Comparison of ENCODE assay signal across 19 cellular contexts in genomic region chr2:74138952-74139323, GRCh38. TPM values are rescaled to one million over a fixed set of nuclear protein-coding genes. Genes with fewer than 3 reads are reported as not detected.
DNase-seq lines count a peak whose midpoint lies in the region; ATAC-seq and TF ChIP-seq lines count a peak whose summit lies in the region.
"Had no signal": no experiment of that assay in that cellular context is flagged by ENCODE, and none has a peak within 500 bp of the region (broad histone marks: within the 10 kb centered on the region; RNA-seq: fewer than 3 reads in every experiment).

No MANE protein-coding gene starts in this region.

- POLR2A ChIA-PET in PC-3 (lab: Charles Lee; ENCODE audit: unreplicated experiment): no interaction called here

- TF ChIP-seq CTCF in cardiac muscle cell (IDR thresholded peaks at IDR 0.05; ENCODE audit: low read depth, low read length): peak; percentile 21
- TF ChIP-seq CTCF in PC-3 (conservative IDR thresholded peaks at IDR 0.05; ENCODE audit: low read depth, low read length): peak; percentile 30; the same call in 1 of the 2 replicates
- TF ChIP-seq CTCF in fibroblast of mammary gland (conservative IDR thresholded peaks at IDR 0.05; ENCODE audit: control insufficient read depth, insufficient read depth, low read depth, low read length): peak; percentile 17
- peak; percentile 45 for TF ChIP-seq CTCF in type B pancreatic cell (conservative IDR thresholded peaks at IDR 0.05)

- H3K4me3 ChIP-seq in cardiac muscle cell: no peak overlapping the region
- H3K4me3 ChIP-seq in PC-3 (ENCODE audit: low read length): no peak overlapping the region
- H3K4me3 ChIP-seq in fibroblast of mammary gland (ENCODE audit: control insufficient read depth, low read depth, low read length): no peak overlapping the region
- H3K4me3 ChIP-seq: tibial artery had no signal

- H3K9me3 ChIP-seq in cardiac muscle cell (ENCODE audit: low read depth) (no peaks in the 10 kb centered on the region), PC-3 (ENCODE audit: low read length) (no peaks in the 10 kb centered on the region)
- H3K9me3 ChIP-seq: neutrophil, tibial artery had no signal

- H3K4me1 ChIP-seq in cardiac muscle cell (ENCODE audit: low read depth) (no peaks in the 10 kb centered on the region), PC-3 (ENCODE audit: insufficient read depth, low read length) (no peaks in the 10 kb centered on the region)
- H3K4me1 ChIP-seq: tibial artery had no signal

- H3K9me3 Mint-ChIP-seq in type B pancreatic cell: no peaks in the 10 kb centered on the region
- no peaks in the 10 kb centered on the region for H3K9me3 Mint-ChIP-seq in activated T-helper 2 cell treated with anti-CD3 and anti-CD28 coated beads, Interferon-gamma antibody, Interleukin-2, Interleukin-4, amounts not matched to agents 10 μg/mL and 5 μg/mL and 100 μg/mL, durations not matched to agents 14 hours and 24 hours and 36 hours
- H3K9me3 Mint-ChIP-seq: IgD-negative memory B cell, immature natural killer cell had no signal

- H3F3A ChIP-seq in PC-3 (ENCODE audit: low read length, unreplicated experiment): no peaks in the 10 kb centered on the region

- ATAC-seq in PC-3: no peak
- no peak for ATAC-seq in stimulated activated naive CD8-positive, alpha-beta T cell treated with anti-CD3 and anti-CD28 coated beads, Interleukin-15, Interleukin-2, amounts not matched to agents 100 U/mL and 50 U/mL, for 24 hours
- no peak for ATAC-seq in GM21528 (IDR thresholded peaks at IDR 0.05; ENCODE audit: low FRiP score, unreplicated experiment)

- no peaks in the 10 kb centered on the region for H3K9me2 ChIP-seq in PC-3 (replicated peaks; ENCODE audit: low read length)

- BruUV-seq in PC-3 (replicated peaks; lab: Mats Ljungman, UMichigan): no TSS peak

- CTCF ChIA-PET in PC-3 (lab: Charles Lee): no interaction called here

- no peak overlapping the region for H3K27ac Mint-ChIP-seq in type B pancreatic cell
- no peak overlapping the region for H3K27ac Mint-ChIP-seq in activated T-helper 2 cell treated with anti-CD3 and anti-CD28 coated beads, Interferon-gamma antibody, Interleukin-2, Interleukin-4, amounts not matched to agents 10 μg/mL and 5 μg/mL and 100 μg/mL, durations not matched to agents 14 hours and 24 hours and 36 hours
- H3K27ac Mint-ChIP-seq: IgD-negative memory B cell, immature natural killer cell had no signal

- H3K27ac ChIP-seq in cardiac muscle cell: no peak overlapping the region
- H3K27ac ChIP-seq in PC-3 (ENCODE audit: low read length): no peak overlapping the region
- H3K27ac ChIP-seq: neutrophil, tibial artery had no signal

- H3K36me3 ChIP-seq in cardiac muscle cell (peaks cover 6% of the 10 kb centered on the region), PC-3 (ENCODE audit: low read depth, low read length) (peaks cover 11% of the 10 kb centered on the region; the same call in 1 of the 2 replicates)
- H3K36me3 ChIP-seq: neutrophil had no signal

- intact Hi-C loops in cardiac septum (cut with DNase I): no loop called here
- intact Hi-C loops in PC-3 (cut with micrococcal nuclease): no loop called here
- intact Hi-C loops in activated T-helper 2 cell treated with anti-CD3 and anti-CD28 coated beads, Interferon-gamma antibody, Interleukin-2, Interleukin-4, amounts not matched to agents 10 μg/mL and 5 μg/mL and 100 μg/mL, durations not matched to agents 14 hours and 24 hours and 36 hours (cut with micrococcal nuclease): no loop called here

- no peak overlapping the region for H3K9ac ChIP-seq in PC-3 (ENCODE audit: low read length)

- H3K4me1 Mint-ChIP-seq in type B pancreatic cell (ENCODE audit: unreplicated experiment): no peaks in the 10 kb centered on the region
- H3K4me1 Mint-ChIP-seq in activated T-helper 2 cell treated with anti-CD3 and anti-CD28 coated beads, Interferon-gamma antibody, Interleukin-2, Interleukin-4, amounts not matched to agents 10 μg/mL and 5 μg/mL and 100 μg/mL, durations not matched to agents 14 hours and 24 hours and 36 hours (ENCODE audit: low read depth): peaks cover 5% of the 10 kb centered on the region
- H3K4me1 Mint-ChIP-seq: immature natural killer cell had no signal

- no peak for DNase-seq in cardiac muscle cell (ENCODE audit: low read depth in 1 of 2, low spot score in 1 of 2)
- no peak for DNase-seq in cardiac septum (ENCODE audit: low spot score)
- no peak for DNase-seq in PC-3
- no peak for DNase-seq in fibroblast of mammary gland (ENCODE audit: low read depth)
- no peak for DNase-seq in type B pancreatic cell (ENCODE audit: extremely low spot score, unreplicated experiment)
- no peak for DNase-seq in stimulated activated naive CD8-positive, alpha-beta T cell treated with anti-CD3 and anti-CD28 coated beads, Interleukin-15, Interleukin-2, amounts not matched to agents 100 U/mL and 50 U/mL, for 24 hours
- DNase-seq in activated T-helper 2 cell treated with anti-CD3 and anti-CD28 coated beads, Interferon-gamma antibody, Interleukin-2, Interleukin-4, amounts not matched to agents 10 μg/mL and 5 μg/mL and 100 μg/mL, durations not matched to agents 14 hours and 24 hours and 36 hours (ENCODE audit: low spot score): no peak
- DNase-seq: activated naive CD4-positive, alpha-beta T cell; effector CD8-positive, alpha-beta T cell; foreskin fibroblast; immature natural killer cell; mesenchymal stem cell; NCI-H1105; NCI-H345; stimulated activated CD4-positive, alpha-beta T cell treated with anti-CD3 and anti-CD28 coated beads, Interleukin-4, amount 100 ng/mL, for 4 hours; tibial artery had no signal

- H3K27me3 ChIP-seq in cardiac muscle cell (no peaks in the 10 kb centered on the region), PC-3 (ENCODE audit: low read length) (no peaks in the 10 kb centered on the region)
- H3K27me3 ChIP-seq: neutrophil, tibial artery had no signal

- no peaks in the 10 kb centered on the region for H4K20me1 ChIP-seq in PC-3 (ENCODE audit: low read length)

- H3K79me2 ChIP-seq in PC-3 (ENCODE audit: low read length): no peaks in the 10 kb centered on the region

- H2AFZ ChIP-seq in PC-3 (ENCODE audit: low read length): no peak overlapping the region

- H3K36me3 Mint-ChIP-seq in type B pancreatic cell: peaks cover 10% of the 10 kb centered on the region
- H3K36me3 Mint-ChIP-seq in activated T-helper 2 cell treated with anti-CD3 and anti-CD28 coated beads, Interferon-gamma antibody, Interleukin-2, Interleukin-4, amounts not matched to agents 10 μg/mL and 5 μg/mL and 100 μg/mL, durations not matched to agents 14 hours and 24 hours and 36 hours (ENCODE audit: low read depth): peaks cover 33% of the 10 kb centered on the region

- no peaks in the 10 kb centered on the region for H3K27me3 Mint-ChIP-seq in type B pancreatic cell
- H3K27me3 Mint-ChIP-seq in activated T-helper 2 cell treated with anti-CD3 and anti-CD28 coated beads, Interferon-gamma antibody, Interleukin-2, Interleukin-4, amounts not matched to agents 10 μg/mL and 5 μg/mL and 100 μg/mL, durations not matched to agents 14 hours and 24 hours and 36 hours (ENCODE audit: low read depth): no peaks in the 10 kb centered on the region
- H3K27me3 Mint-ChIP-seq: IgD-negative memory B cell had no signal

- no peak overlapping the region for H3K4me2 ChIP-seq in PC-3 (ENCODE audit: low read length)

- H3K4me3 Mint-ChIP-seq in type B pancreatic cell: no peak overlapping the region
- no peak overlapping the region for H3K4me3 Mint-ChIP-seq in activated T-helper 2 cell treated with anti-CD3 and anti-CD28 coated beads, Interferon-gamma antibody, Interleukin-2, Interleukin-4, amounts not matched to agents 10 μg/mL and 5 μg/mL and 100 μg/mL, durations not matched to agents 14 hours and 24 hours and 36 hours (ENCODE audit: low read depth)
- H3K4me3 Mint-ChIP-seq: immature natural killer cell had no signal

RNA-seq across cellular contexts. Expression of gene BOLA3, which starts 8.8 kb away (rescaled TPM):
- 27.0 and 97.0 TPM in 2 replicates for total RNA-seq in cardiac muscle cell
- polyA plus RNA-seq in cardiac muscle cell: 54.6 and 124 TPM in 2 replicates
- total RNA-seq in cardiac septum: 69.5 TPM
- total RNA-seq in PC-3 (2014; rRNA removed): 60.9 and 104 TPM in 2 replicates
- 35.6 and 54.3 TPM in 2 replicates for total RNA-seq in type B pancreatic cell (ENCODE audit: low replicate concordance)
- total RNA-seq in activated T-helper 2 cell treated with anti-CD3 and anti-CD28 coated beads, Interferon-gamma antibody, Interleukin-2, Interleukin-4, amounts not matched to agents 10 μg/mL and 5 μg/mL and 100 μg/mL, durations not matched to agents 14 hours and 24 hours and 36 hours: 91.2 and 92.7 TPM in 2 replicates

RNA-seq across cellular contexts. Expression of gene MOB1A, which starts 39.7 kb away (rescaled TPM):
- total RNA-seq in cardiac muscle cell (43.3 and 60.4 TPM in 2 replicates), cardiac septum (66.9 TPM), PC-3 (2014; rRNA removed) (51.6 and 69.8 TPM in 2 replicates), type B pancreatic cell (ENCODE audit: low replicate concordance) (95.4 and 108 TPM in 2 replicates)
- 32.8 and 64.0 TPM in 2 replicates for polyA plus RNA-seq in cardiac muscle cell
- 208 and 215 TPM in 2 replicates for total RNA-seq in activated T-helper 2 cell treated with anti-CD3 and anti-CD28 coated beads, Interferon-gamma antibody, Interleukin-2, Interleukin-4, amounts not matched to agents 10 μg/mL and 5 μg/mL and 100 μg/mL, durations not matched to agents 14 hours and 24 hours and 36 hours

RNA-seq across cellular contexts. Expression of gene MTHFD2, which starts 59.5 kb away (rescaled TPM):
- total RNA-seq in cardiac muscle cell (15.6 and 21.2 TPM in 2 replicates), cardiac septum (26.8 TPM), PC-3 (2014; rRNA removed) (115 and 118 TPM in 2 replicates), type B pancreatic cell (ENCODE audit: low replicate concordance) (73.5 and 85.9 TPM in 2 replicates)
- polyA plus RNA-seq in cardiac muscle cell: 21.1 and 24.3 TPM in 2 replicates
- total RNA-seq in activated T-helper 2 cell treated with anti-CD3 and anti-CD28 coated beads, Interferon-gamma antibody, Interleukin-2, Interleukin-4, amounts not matched to agents 10 μg/mL and 5 μg/mL and 100 μg/mL, durations not matched to agents 14 hours and 24 hours and 36 hours: 371 and 381 TPM in 2 replicates
